8 cellular contexts compared by ENCODE assay signal in the genomic region with DNA sequence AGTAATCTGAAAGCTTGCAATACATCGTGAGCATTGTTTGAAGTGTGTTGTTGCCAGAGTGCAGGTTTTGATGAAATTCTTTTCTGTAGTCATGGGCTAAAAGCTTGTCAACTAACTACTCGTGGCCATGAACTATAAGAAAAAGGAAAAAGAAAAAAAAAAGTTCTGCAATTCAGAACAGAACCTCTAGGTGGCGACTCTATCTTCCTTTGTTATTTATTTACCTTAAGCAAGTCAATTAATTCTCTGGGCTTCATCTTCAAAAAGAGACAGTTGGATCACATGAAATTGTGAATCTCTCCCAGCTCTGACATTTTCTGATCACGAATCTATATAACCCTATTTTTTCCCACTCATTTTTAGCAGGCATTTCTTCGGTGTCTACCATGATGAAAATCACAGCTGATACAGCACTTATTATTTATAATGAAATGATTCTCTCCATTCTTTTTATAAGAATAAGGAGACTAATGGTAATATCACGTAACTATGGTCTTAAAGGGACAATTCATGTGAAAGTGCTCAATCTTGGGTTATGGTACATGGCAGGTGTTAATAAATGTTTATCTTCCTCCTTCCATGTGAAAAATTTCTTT. TPM values are rescaled to one million over a fixed set of nuclear protein-coding genes. Genes with fewer than 3 reads are reported as not detected.
DNase-seq lines count a peak whose midpoint lies in the region; ATAC-seq and TF ChIP-seq lines count a peak whose summit lies in the region.

No MANE protein-coding gene starts in this region.

- DNase-seq in GM10248 (ENCODE audit: extremely low spot score) = peak; percentile 20
- DNase-seq in LHCN-M2 (ENCODE audit: low read depth) = peak; percentile 61
- no peak for DNase-seq in RWPE2 (ENCODE audit: low spot score)
- peak; percentile 68 for DNase-seq in fibroblast of peridontal ligament (ENCODE audit: extremely low read depth)
- peak; percentile 14 for DNase-seq in stromal cell of bone marrow (ENCODE audit: low read depth)
- DNase-seq in ureter (ENCODE audit: low spot score) = no peak

- no peaks in the 10 kb centered on the region for H3K27me3 ChIP-seq in RWPE2 (ENCODE audit: insufficient read depth, poor library complexity, severe bottlenecking)

- H3K4me1 ChIP-seq in RWPE2 (ENCODE audit: insufficient read depth, poor library complexity, severe bottlenecking) = no peaks in the 10 kb centered on the region

- POLR2A ChIA-PET in GM10248 (lab: Yijun Ruan, JAX) = no interaction called here

- H3K36me3 ChIP-seq in RWPE2 (ENCODE audit: low read depth) = no peaks in the 10 kb centered on the region

- peak; percentile 68 for TF ChIP-seq CTCF in GM10248 (IDR thresholded peaks at IDR 0.05; ENCODE audit: control extremely low read depth, extremely low read depth, low read depth, missing control alignments)
- TF ChIP-seq CTCF in RWPE2 (IDR thresholded peaks at IDR 0.05; ENCODE audit: poor library complexity, severe bottlenecking) = peak; percentile 86

- no peak overlapping the region for H3K27ac ChIP-seq in RWPE2 (ENCODE audit: poor library complexity, severe bottlenecking)

- no peak overlapping the region for H3K4me3 ChIP-seq in RWPE2 (ENCODE audit: severe bottlenecking)

- CTCF ChIA-PET in GM10248 (lab: Yijun Ruan, JAX) = interaction anchor here (0.8 to 2.9 kb wide), 25 partner anchors 8 to 897 kb away, joined by 3 to 26 read pairs (median 5); a partner anchor contains a TSS

- ATAC-seq in RWPE2 (ENCODE audit: low read depth) (no peak), GM18498 (IDR thresholded peaks at IDR 0.05; ENCODE audit: unreplicated experiment) (no peak), GM19467 (IDR thresholded peaks at IDR 0.05; ENCODE audit: unreplicated experiment) (no peak)

- no peaks in the 10 kb centered on the region for H3K9me3 ChIP-seq in RWPE2 (ENCODE audit: severe bottlenecking)

RNA-seq across cellular contexts. Expression of a gene that starts 18.8 kb away (rescaled TPM):
- total RNA-seq in LHCN-M2 (2014; rRNA removed) = not detected in 2 replicates
- not detected for polyA plus RNA-seq in LHCN-M2 (2012)
- 0.31 TPM for total RNA-seq in ureter

RNA-seq across cellular contexts. Expression of a gene that starts 45.8 kb away (rescaled TPM):
- total RNA-seq in LHCN-M2 (2014; rRNA removed) = 34.8 and 35.8 TPM in 2 replicates
- polyA plus RNA-seq in LHCN-M2 (2012) = 7.1 TPM
- 20.5 TPM for total RNA-seq in ureter

Comparison
In these comparisons a context has a peak if more than half of its experiments do, and no peak if none do; other contexts are left out.
1. DNase-seq: peak in GM10248 (single experiment), LHCN-M2 (single experiment), fibroblast of peridontal ligament (single experiment) and stromal cell of bone marrow (single experiment); none in RWPE2 (single experiment) and ureter (single experiment).